ENCODE assay signal across 38 cellular contexts in the genomic region with DNA sequence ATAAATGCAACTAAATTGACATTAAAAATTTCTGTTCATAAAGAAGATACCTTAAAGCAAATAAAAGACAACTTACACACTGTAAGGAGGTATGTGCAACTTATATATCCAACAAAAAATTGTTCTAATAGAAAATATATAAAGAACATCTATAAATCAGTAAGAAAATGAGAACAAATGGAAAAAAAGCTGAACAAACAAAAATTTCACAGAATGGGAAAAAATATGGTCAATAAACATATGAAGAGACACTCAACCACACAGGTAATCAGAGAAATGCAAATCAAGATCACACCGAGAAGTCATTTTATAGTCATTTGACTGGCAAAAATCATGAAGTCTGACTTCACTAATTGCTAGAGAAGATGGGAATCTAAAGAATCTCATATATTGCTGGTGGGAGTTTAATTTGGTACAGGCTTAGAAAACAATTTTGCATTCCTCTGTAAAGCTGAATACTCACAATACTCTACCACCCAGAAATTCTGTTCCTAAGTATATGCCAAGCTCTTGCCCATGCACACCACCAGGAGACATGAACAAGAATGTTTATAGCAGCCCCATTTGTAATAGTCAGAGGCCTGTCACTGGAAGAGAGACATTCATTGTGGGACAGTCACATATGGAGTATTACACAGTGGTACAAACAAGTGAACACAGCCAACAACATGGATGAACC. TPM values are rescaled to one million over a fixed set of nuclear protein-coding genes. Genes with fewer than 3 reads are reported as not detected.
"Had no signal": no experiment of that assay in that cellular context is flagged by ENCODE, and none has a peak within 500 bp of the region (broad histone marks: within the 10 kb centered on the region; RNA-seq: fewer than 3 reads in every experiment).

No MANE protein-coding gene starts in this region.

- H3K9me3 Mint-ChIP-seq: activated T-cell treated with anti-CD3 and anti-CD28 coated beads, Interleukin-2, amount 50 U/mL, for 4 hours; activated T-helper 2 cell treated with anti-CD3 and anti-CD28 coated beads, Interferon-gamma antibody, Interleukin-2, Interleukin-4, amounts not matched to agents 10 μg/mL and 5 μg/mL and 100 μg/mL, durations not matched to agents 14 hours and 24 hours and 36 hours; dendritic cell treated with granulocyte-macrophage colony-stimulating factor and Interleukin-4, amounts not matched to agents 40 ng/mL and 50 ng/mL, for 4 days; immature natural killer cell; naive thymus-derived CD8-positive, alpha-beta T cell; neural crest cell; stimulated activated memory B cell treated with anti-CD40 and anti-IgM and Interleukin-4, amounts not matched to agents 10 μg/mL and 1 μg/mL and 100 μg/mL, for 72 hours; T-helper 2 cell treated with Interferon-gamma antibody and Interleukin-4, amounts not matched to agents 5 μg/mL and 100 μg/mL, for 36 hours had no signal

- H3K27me3 ChIP-seq: breast epithelium, esophagus muscularis mucosa, foreskin keratinocyte, heart left ventricle, pancreas, sigmoid colon, stomach, thyroid gland had no signal

- H3K4me3 Mint-ChIP-seq: activated T-cell treated with anti-CD3 and anti-CD28 coated beads, Interleukin-2, amount 50 U/mL, for 4 hours; dendritic cell treated with granulocyte-macrophage colony-stimulating factor and Interleukin-4, amounts not matched to agents 40 ng/mL and 50 ng/mL, for 4 days; immature natural killer cell; naive thymus-derived CD8-positive, alpha-beta T cell; neural crest cell; stimulated activated memory B cell treated with anti-CD40 and anti-IgM and Interleukin-4, amounts not matched to agents 10 μg/mL and 1 μg/mL and 100 μg/mL, for 72 hours; T-helper 2 cell treated with Interferon-gamma antibody and Interleukin-4, amounts not matched to agents 5 μg/mL and 100 μg/mL, for 36 hours had no signal

- DNase-seq: activated CD4-positive, alpha-beta T cell treated with anti-CD3 and anti-CD28 coated beads for 4 hours; activated CD4-positive, alpha-beta T cell treated with anti-CD3 and anti-CD28 coated beads, Interleukin-2, amount 50 U/mL, for 4 hours; activated CD8-positive, alpha-beta memory T cell treated with anti-CD3 and anti-CD28 coated beads, Interleukin-2, amount 50 U/mL, for 4 hours; activated naive CD4-positive, alpha-beta T cell treated with Interleukin-2 at 50 U/mL for 16 hours; activated T-cell treated with anti-CD3 and anti-CD28 coated beads, Interleukin-2, amount 50 U/mL, for 4 hours; central memory CD4-positive, alpha-beta T cell; effector CD4-positive, alpha-beta T cell; foreskin keratinocyte; heart left ventricle; hypothalamus; immature natural killer cell; kidney; left colon; mammary epithelial cell; midbrain; naive thymus-derived CD8-positive, alpha-beta T cell; nucleus accumbens; pancreas; retina; sigmoid colon; stimulated activated CD4-positive, alpha-beta T cell treated with anti-CD3 and anti-CD28 coated beads, Interleukin-1b, Interleukin-23, amount 100 ng/mL, for 48 hours; stimulated activated CD4-positive, alpha-beta T cell treated with anti-CD3 and anti-CD28 coated beads, Interleukin-4, amount 100 ng/mL, for 4 hours; stimulated activated CD8-positive, alpha-beta memory T cell treated with anti-CD3 and anti-CD28 coated beads, Interleukin-4, amount 100 ng/mL, for 48 hours; stomach; thyroid gland had no signal

- H3K4me3 ChIP-seq: breast epithelium, esophagus muscularis mucosa, heart left ventricle, pancreas, prostate gland, sigmoid colon, smooth muscle cell, stomach, thyroid gland had no signal

- H3K4me1 Mint-ChIP-seq: immature natural killer cell; neural crest cell; stimulated activated memory B cell treated with anti-CD40 and anti-IgM and Interleukin-4, amounts not matched to agents 10 μg/mL and 1 μg/mL and 100 μg/mL, for 72 hours had no signal

- H3K4me1 ChIP-seq: breast epithelium, pancreas, prostate gland, sigmoid colon, stomach, thyroid gland had no signal

- H3K36me3 ChIP-seq: breast epithelium, prostate gland, thyroid gland had no signal

- H3K4me2 ChIP-seq: smooth muscle cell had no signal

- ATAC-seq: activated T-cell treated with anti-CD3 and anti-CD28 coated beads, Interleukin-2, amount 50 U/mL, for 4 hours; foreskin keratinocyte; heart left ventricle; left colon; naive thymus-derived CD8-positive, alpha-beta T cell; pancreas; stimulated activated memory B cell treated with anti-CD40 and anti-IgM and Interleukin-4, amounts not matched to agents 10 μg/mL and 1 μg/mL and 100 μg/mL, for 72 hours had no signal

- H3K27ac ChIP-seq: breast epithelium, esophagus muscularis mucosa, foreskin keratinocyte, heart left ventricle, pancreas, prostate gland, sigmoid colon, stomach, thyroid gland, VCaP had no signal

- H3K27me3 Mint-ChIP-seq: dendritic cell treated with granulocyte-macrophage colony-stimulating factor and Interleukin-4, amounts not matched to agents 40 ng/mL and 50 ng/mL, for 4 days; naive thymus-derived CD8-positive, alpha-beta T cell; stimulated activated memory B cell treated with anti-CD40 and anti-IgM and Interleukin-4, amounts not matched to agents 10 μg/mL and 1 μg/mL and 100 μg/mL, for 72 hours had no signal

- H3K9me3 ChIP-seq: breast epithelium, esophagus muscularis mucosa, heart left ventricle, pancreas, prostate gland, sigmoid colon, stomach, thyroid gland had no signal

- H3K27ac Mint-ChIP-seq: activated T-helper 2 cell treated with anti-CD3 and anti-CD28 coated beads, Interferon-gamma antibody, Interleukin-2, Interleukin-4, amounts not matched to agents 10 μg/mL and 5 μg/mL and 100 μg/mL, durations not matched to agents 14 hours and 24 hours and 36 hours; immature natural killer cell; stimulated activated memory B cell treated with anti-CD40 and anti-IgM and Interleukin-4, amounts not matched to agents 10 μg/mL and 1 μg/mL and 100 μg/mL, for 72 hours; T-helper 2 cell treated with Interferon-gamma antibody and Interleukin-4, amounts not matched to agents 5 μg/mL and 100 μg/mL, for 36 hours had no signal

RNA-seq across cellular contexts. Expression of a gene that starts 22.0 kb away (rescaled TPM):
- total RNA-seq: activated CD8-positive, alpha-beta memory T cell treated with anti-CD3 and anti-CD28 coated beads for 36 hours; activated T-cell treated with anti-CD3 and anti-CD28 coated beads, Interleukin-2, amount 50 U/mL, for 4 hours; activated T-helper 2 cell treated with anti-CD3 and anti-CD28 coated beads, Interferon-gamma antibody, Interleukin-2, Interleukin-4, amounts not matched to agents 10 μg/mL and 5 μg/mL and 100 μg/mL, durations not matched to agents 14 hours and 24 hours and 36 hours; breast epithelium; esophagus muscularis mucosa; foreskin keratinocyte; kidney; left colon; mammary epithelial cell; naive thymus-derived CD8-positive, alpha-beta T cell; neural crest cell; prostate gland; sigmoid colon; stomach; thyroid gland; ureter had no signal
- polyA plus RNA-seq: heart left ventricle; liver; mammary epithelial cell; naive thymus-derived CD8-positive, alpha-beta T cell; pancreas; sigmoid colon; stomach had no signal

RNA-seq across cellular contexts. Expression of a gene that starts 35.9 kb away (rescaled TPM):
- total RNA-seq: esophagus muscularis mucosa, liver, sigmoid colon, smooth muscle cell had no signal
- polyA plus RNA-seq: heart left ventricle, smooth muscle cell had no signal

RNA-seq across cellular contexts. Expression of a gene that starts 44.0 kb away (rescaled TPM):
- total RNA-seq: foreskin keratinocyte; naive thymus-derived CD8-positive, alpha-beta T cell; smooth muscle cell had no signal
- polyA plus RNA-seq: smooth muscle cell had no signal
